18 cellular contexts compared by ENCODE assay signal in the genomic region with DNA sequence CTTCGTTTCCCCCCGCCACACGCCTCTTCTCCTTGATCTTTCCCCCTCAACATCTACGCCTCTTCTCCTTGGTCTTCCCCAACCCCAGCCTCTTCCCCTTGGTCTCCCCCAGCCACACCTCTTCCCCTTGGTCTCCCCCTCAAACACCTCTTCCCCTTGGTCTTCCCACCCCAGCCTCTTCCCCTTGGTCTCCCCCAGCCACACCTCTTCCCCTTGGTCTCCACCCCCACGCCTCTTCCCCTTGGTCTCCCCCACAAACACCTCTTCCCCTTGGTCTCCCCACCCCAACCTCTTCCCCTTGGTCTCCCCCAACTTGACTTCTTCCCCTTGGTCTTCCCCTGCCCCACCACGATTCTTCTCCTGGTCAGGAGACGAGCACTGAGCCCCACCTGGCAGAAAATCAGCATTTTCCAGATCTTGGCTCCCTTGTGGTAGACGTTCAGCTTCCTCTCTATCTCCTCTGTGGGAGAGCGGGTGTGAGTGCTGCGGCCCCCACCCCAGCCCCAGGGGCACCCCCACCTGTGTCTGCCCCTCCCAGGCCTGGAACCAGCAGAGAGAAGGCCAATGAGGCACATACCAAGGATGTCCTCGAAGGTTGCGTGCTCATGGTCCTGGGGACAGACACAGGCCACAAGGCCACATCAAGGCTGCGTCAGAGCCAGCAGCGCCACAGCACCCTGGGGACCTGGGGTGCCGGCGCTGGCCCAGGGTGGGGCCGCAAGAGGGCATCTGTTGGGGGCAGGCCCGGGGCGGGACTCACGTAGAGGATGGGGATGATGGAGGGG. TPM values are rescaled to one million over a fixed set of nuclear protein-coding genes. Genes with fewer than 3 reads are reported as not detected.
DNase-seq lines count a peak whose midpoint lies in the region; ATAC-seq, FAIRE-seq and TF ChIP-seq lines count a peak whose summit lies in the region.
"Had no signal": no experiment of that assay in that cellular context is flagged by ENCODE, and none has a peak within 500 bp of the region (broad histone marks: within the 10 kb centered on the region; RNA-seq: fewer than 3 reads in every experiment).

No MANE protein-coding gene starts in this region.

- POLR2A ChIA-PET in activated CD4-positive, alpha-beta T cell treated with anti-CD3 and anti-CD28 coated beads, Interleukin-2, amount 10 ng/mL, durations not matched to agents 7 days and 5 days (lab: Charles Lee), result no interaction called here

- H3K4me1 Mint-ChIP-seq in activated CD4-positive, alpha-beta T cell treated with anti-CD3 and anti-CD28 coated beads, Interleukin-2, amount 10 ng/mL, durations not matched to agents 7 days and 5 days, result peaks cover 43% of the 10 kb centered on the region
- peaks cover 21 to 28% of the 10 kb centered on the region in 2 donors for H3K4me1 Mint-ChIP-seq in effector memory CD8-positive, alpha-beta T cell (ENCODE audit: low read depth in 2 of 2)

- H3K4me1 ChIP-seq in pancreas, result peaks cover 0 to 6% (median 0%) of the 10 kb centered on the region in 3 donors

- DNase-seq in activated CD4-positive, alpha-beta T cell treated with anti-CD3 and anti-CD28 coated beads for 48 hours, result peak; percentile 2
- DNase-seq in activated CD4-positive, alpha-beta T cell treated with anti-CD3 and anti-CD28 coated beads, Interleukin-2, amount 10 ng/mL, durations not matched to agents 7 days and 5 days, result no peak
- DNase-seq in NB4 (ENCODE audit: low read depth) (peak; percentile 43), pancreas (peak in 4 of 6 donors; percentile 25 to 79 (median 34)), SW480 (ENCODE audit: low spot score) (no peak)
- no peak for DNase-seq in effector memory CD8-positive, alpha-beta T cell
- DNase-seq: activated CD4-positive, alpha-beta T cell treated with anti-CD3 and anti-CD28 coated beads, Interleukin-2, amount 50 U/mL, for 1 hour; central memory CD4-positive, alpha-beta T cell; NCI-H1092 treated with DMSO at 0.1 percent for 48 hours had no signal

- no peak for ATAC-seq in effector memory CD8-positive, alpha-beta T cell (replicated peaks)
- ATAC-seq in pancreas (no peak), GM21515 (IDR thresholded peaks at IDR 0.05; ENCODE audit: unreplicated experiment) (no peak), GM19467 (IDR thresholded peaks at IDR 0.05; ENCODE audit: unreplicated experiment) (no peak)
- ATAC-seq: activated naive CD4-positive, alpha-beta T cell treated with anti-CD3 and anti-CD28 coated beads, Interleukin-2, amount 50 U/mL, for 72 hours had no signal

- no peaks in the 10 kb centered on the region for H3K9me3 ChIP-seq in pancreas
- H3K9me3 ChIP-seq: suprapubic skin had no signal

- CTCF ChIA-PET in activated CD4-positive, alpha-beta T cell treated with anti-CD3 and anti-CD28 coated beads, Interleukin-2, amount 10 ng/mL, durations not matched to agents 7 days and 5 days (lab: Charles Lee), result interaction anchor here (0.7 to 1.3 kb wide), 2 partner anchors 9 to 29 kb away, joined by 5 read pairs; a partner anchor contains a TSS

- H3K27ac ChIP-seq in pancreas, result no peak overlapping the region
- H3K27ac ChIP-seq: suprapubic skin had no signal

- H3K27ac Mint-ChIP-seq in activated CD4-positive, alpha-beta T cell treated with anti-CD3 and anti-CD28 coated beads, Interleukin-2, amount 10 ng/mL, durations not matched to agents 7 days and 5 days, result no peak overlapping the region
- H3K27ac Mint-ChIP-seq in effector memory CD8-positive, alpha-beta T cell, result no peak overlapping the region
- H3K27ac Mint-ChIP-seq: activated naive CD4-positive, alpha-beta T cell treated with anti-CD3 and anti-CD28 coated beads, Interleukin-2, amount 50 U/mL, for 72 hours had no signal

- H3K36me3 ChIP-seq in pancreas, result peaks cover 0 to 13% (median 0%) of the 10 kb centered on the region in 3 donors

- TF ChIP-seq POLR2A in NB4 (IDR thresholded peaks at IDR 0.05; ENCODE audit: extremely low read depth, insufficient read length), result no peak

- intact Hi-C loops in pancreas (cut with DNase I), result no loop called here

- H3K9me3 Mint-ChIP-seq in activated CD4-positive, alpha-beta T cell treated with anti-CD3 and anti-CD28 coated beads, Interleukin-2, amount 10 ng/mL, durations not matched to agents 7 days and 5 days, result no peaks in the 10 kb centered on the region
- H3K9me3 Mint-ChIP-seq in effector memory CD8-positive, alpha-beta T cell, result no peaks in the 10 kb centered on the region
- H3K9me3 Mint-ChIP-seq: activated naive CD4-positive, alpha-beta T cell treated with anti-CD3 and anti-CD28 coated beads, Interleukin-2, amount 50 U/mL, for 72 hours; neural crest cell had no signal

- H3K4me3 ChIP-seq in NB4 (ENCODE audit: low read depth, low read length) (no peak overlapping the region), pancreas (no peak overlapping the region)
- H3K4me3 ChIP-seq: smooth muscle cell, suprapubic skin had no signal

- TF ChIP-seq CTCF in NB4 (IDR thresholded peaks at IDR 0.05; ENCODE audit: low read depth, low read length), result no peak
- no peak for TF ChIP-seq CTCF in pancreas (IDR thresholded peaks at IDR 0.05)

- peaks cover 16% of the 10 kb centered on the region for H3K36me3 Mint-ChIP-seq in activated CD4-positive, alpha-beta T cell treated with anti-CD3 and anti-CD28 coated beads, Interleukin-2, amount 10 ng/mL, durations not matched to agents 7 days and 5 days (ENCODE audit: low read depth)
- H3K36me3 Mint-ChIP-seq in effector memory CD8-positive, alpha-beta T cell (ENCODE audit: insufficient read depth), result peaks cover 44% of the 10 kb centered on the region
- H3K36me3 Mint-ChIP-seq: activated naive CD4-positive, alpha-beta T cell treated with anti-CD3 and anti-CD28 coated beads, Interleukin-2, amount 50 U/mL, for 72 hours had no signal

- FAIRE-seq in pancreas (lab: Jason Lieb, UNC), result no peak
- FAIRE-seq: A204.1, endothelial cell of umbilical vein had no signal

- no peaks in the 10 kb centered on the region for H3K27me3 Mint-ChIP-seq in activated CD4-positive, alpha-beta T cell treated with anti-CD3 and anti-CD28 coated beads, Interleukin-2, amount 10 ng/mL, durations not matched to agents 7 days and 5 days
- H3K27me3 Mint-ChIP-seq in effector memory CD8-positive, alpha-beta T cell, result no peaks in the 10 kb centered on the region

- no peaks in the 10 kb centered on the region for H3K27me3 ChIP-seq in pancreas
- H3K27me3 ChIP-seq: suprapubic skin had no signal

- WGBS in pancreas, 2 donors, result 91 to 93% methylated on average over 20 of the region's 20 CpGs

- H3K4me3 Mint-ChIP-seq in activated CD4-positive, alpha-beta T cell treated with anti-CD3 and anti-CD28 coated beads, Interleukin-2, amount 10 ng/mL, durations not matched to agents 7 days and 5 days, result no peak overlapping the region
- peak overlapping the region; percentile 66 to 74 for H3K4me3 Mint-ChIP-seq in effector memory CD8-positive, alpha-beta T cell
- H3K4me3 Mint-ChIP-seq: neural crest cell had no signal

RNA-seq across cellular contexts. Expression of a gene that starts 7.0 kb away (rescaled TPM):
- total RNA-seq in activated CD4-positive, alpha-beta T cell treated with anti-CD3 and anti-CD28 coated beads, Interleukin-2, amount 10 ng/mL, durations not matched to agents 7 days and 5 days, result 10 to 100 TPM; 57.6 to 60.3 TPM
- 10 to 100 TPM; 22.0 to 34.4 (median 26.3) TPM for total RNA-seq in pancreas
- 10 to 100 TPM; 68.6 to 81.0 TPM for polyA plus RNA-seq in pancreas

RNA-seq across cellular contexts. Expression of a gene that starts 11.0 kb away (rescaled TPM):
- not detected for total RNA-seq in activated CD4-positive, alpha-beta T cell treated with anti-CD3 and anti-CD28 coated beads, Interleukin-2, amount 10 ng/mL, durations not matched to agents 7 days and 5 days
- 1 to 10 TPM in 5 of 6 donors, under 1 TPM in 1; 0.98 to 3.8 (median 1.3) TPM for total RNA-seq in pancreas
- polyA plus RNA-seq in pancreas, result 1 to 10 TPM; 3.9 to 4.7 TPM
- total RNA-seq: activated naive CD4-positive, alpha-beta T cell treated with anti-CD3 and anti-CD28 coated beads, Interleukin-2, amount 50 U/mL, for 72 hours; OCI-LY7; smooth muscle cell; suprapubic skin had no signal
- polyA plus RNA-seq: smooth muscle cell had no signal

RNA-seq across cellular contexts. Expression of a gene that starts 29.0 kb away (rescaled TPM):
- total RNA-seq in activated CD4-positive, alpha-beta T cell treated with anti-CD3 and anti-CD28 coated beads, Interleukin-2, amount 10 ng/mL, durations not matched to agents 7 days and 5 days, result 1 to 10 TPM in 1 of 2 experiments, under 1 TPM in 1; 0.46 to 1.1 TPM
- total RNA-seq in pancreas, result 10 to 100 TPM in 3 of 6 donors, 1 to 10 TPM in 3; 6.6 to 15.0 (median 10.0) TPM
- polyA plus RNA-seq in pancreas, result 10 to 100 TPM; 40.0 to 45.5 TPM
- total RNA-seq: OCI-LY7 had no signal

RNA-seq across cellular contexts. Expression of a gene that starts 29.2 kb away (rescaled TPM):
- total RNA-seq in activated CD4-positive, alpha-beta T cell treated with anti-CD3 and anti-CD28 coated beads, Interleukin-2, amount 10 ng/mL, durations not matched to agents 7 days and 5 days, result 10 to 100 TPM; 10.3 to 13.2 TPM
- 10 to 100 TPM in 3 of 6 donors, 1 to 10 TPM in 3; 8.1 to 16.5 (median 10.4) TPM for total RNA-seq in pancreas
- 10 to 100 TPM; 43.1 to 57.3 TPM for polyA plus RNA-seq in pancreas

Comparison
In these comparisons a context has a peak if more than half of its experiments do, and no peak if none do; other contexts are left out.
1. DNase-seq: peak in activated CD4-positive, alpha-beta T cell treated with anti-CD3 and anti-CD28 coated beads for 48 hours (single experiment), NB4 (single experiment) and pancreas (4 of 6); none in activated CD4-positive, alpha-beta T cell treated with anti-CD3 and anti-CD28 coated beads, Interleukin-2, amount 10 ng/mL, durations not matched to agents 7 days and 5 days (single experiment), effector memory CD8-positive, alpha-beta T cell (0 of 3) and SW480 (single experiment).